In the genomic region with DNA sequence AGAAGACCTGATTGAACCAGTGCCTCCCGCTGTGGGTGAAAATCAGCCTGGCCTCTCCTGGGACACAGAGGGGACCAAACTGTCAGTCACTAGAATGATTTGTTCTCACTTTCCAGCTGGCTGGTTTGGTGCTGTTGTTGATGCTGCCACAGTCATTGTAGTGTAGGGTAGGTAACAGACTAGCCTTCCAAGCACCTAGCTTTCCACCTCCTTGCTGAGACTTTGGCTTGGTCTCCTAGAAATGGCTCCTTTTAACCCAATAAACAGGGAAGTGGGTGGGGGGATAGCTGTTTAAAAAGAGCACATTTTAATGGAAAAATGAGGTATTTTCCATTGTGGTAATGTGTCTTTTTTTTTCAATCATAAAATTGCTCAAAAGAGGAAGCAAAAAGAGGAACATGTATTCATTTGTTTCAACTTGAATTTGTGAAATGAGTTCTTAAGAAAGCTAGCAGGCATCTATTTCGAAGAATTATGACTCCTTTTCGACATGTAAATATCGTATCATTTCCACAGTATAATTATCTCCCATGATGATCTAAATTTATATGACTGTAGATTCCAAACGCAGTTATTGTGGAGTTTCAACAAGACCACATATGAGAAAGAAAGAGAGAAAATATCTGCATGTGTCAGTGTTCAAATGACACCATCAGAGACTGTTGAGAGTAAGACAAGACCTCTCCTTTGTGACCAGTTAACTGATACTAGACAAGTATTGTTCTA, we compare ENCODE assay signal across 9 cellular contexts.
DNase-seq lines count a peak whose midpoint lies in the region; ATAC-seq lines count a peak whose summit lies in the region.
"Had no signal": no experiment of that assay in that cellular context is flagged by ENCODE, and none has a peak within 500 bp of the region (broad histone marks: within the 10 kb centered on the region; RNA-seq: fewer than 3 reads in every experiment).

No MANE protein-coding gene starts in this region.

- no peak overlapping the region for H3K4me3 ChIP-seq in Karpas-422 (ENCODE audit: low read length)

- H4K20me1 ChIP-seq in Karpas-422 (ENCODE audit: insufficient read depth, low read depth, low read length): no peaks in the 10 kb centered on the region

- H3K4me1 ChIP-seq in Karpas-422 (ENCODE audit: low read length): peaks cover 19% of the 10 kb centered on the region

- intact Hi-C loops in Right ventricle myocardium inferior (cut with DNase I): no loop called here

- no peaks in the 10 kb centered on the region for H3K9me2 ChIP-seq in Karpas-422 (replicated peaks; ENCODE audit: insufficient read depth, low read length)

- no peaks in the 10 kb centered on the region for H3K9me3 ChIP-seq in Karpas-422 (ENCODE audit: low read length)

- no peaks in the 10 kb centered on the region for H3K79me2 ChIP-seq in Karpas-422 (ENCODE audit: low read length)

- H3K4me2 ChIP-seq in Karpas-422 (ENCODE audit: low read depth, low read length, poor library complexity, severe bottlenecking): peak overlapping the region; percentile 33

- H3K27me3 Mint-ChIP-seq in memory B cell: no peaks in the 10 kb centered on the region

- H2AFZ ChIP-seq in Karpas-422 (ENCODE audit: low read length): no peak overlapping the region

- peak overlapping the region; percentile 97 for H3K27ac Mint-ChIP-seq in memory B cell

- peaks cover 14% of the 10 kb centered on the region for H3K36me3 Mint-ChIP-seq in memory B cell

- peak overlapping the region; percentile 78 for H3K4me3 Mint-ChIP-seq in memory B cell

- H3K36me3 ChIP-seq in Karpas-422 (ENCODE audit: insufficient read depth, low read length): no peaks in the 10 kb centered on the region

- no peaks in the 10 kb centered on the region; the same call in 1 of the 2 replicates for H3K27me3 ChIP-seq in Karpas-422 (ENCODE audit: low read length)

- H3K4me1 Mint-ChIP-seq in memory B cell: peaks cover 62% of the 10 kb centered on the region

- no peak overlapping the region for H3K9ac ChIP-seq in Karpas-422 (ENCODE audit: low read length)

- peak; percentile 73 for DNase-seq in Karpas-422
- peak; percentile 52 to 58 for DNase-seq in memory B cell (ENCODE audit: low spot score in 2 of 2)
- DNase-seq in Right ventricle myocardium inferior (ENCODE audit: missing footprints): no peak
- DNase-seq in HPDE6-E6E7 (ENCODE audit: extremely low spot score): no peak
- DNase-seq in stimulated activated CD4-positive, alpha-beta T cell treated with anti-CD3 and anti-CD28 coated beads, Interleukin-15, amount 100 ng/mL, for 24 hours: no peak
- no peak for DNase-seq in activated naive CD4-positive, alpha-beta T cell treated with Interleukin-2 at 50 U/mL for 16 hours

- H3K27ac ChIP-seq in Karpas-422 (ENCODE audit: low read length): no peak overlapping the region

- ATAC-seq in GM18861 (IDR thresholded peaks at IDR 0.05; ENCODE audit: unreplicated experiment) (peak; percentile 79), HG02588 (IDR thresholded peaks at IDR 0.05; ENCODE audit: unreplicated experiment) (peak; percentile 76), memory B cell (ENCODE audit: low read depth) (peak; percentile 87), Right ventricle myocardium inferior (no peak)
- ATAC-seq: Panc1 had no signal

- no peaks in the 10 kb centered on the region for H3K9me3 Mint-ChIP-seq in memory B cell

Comparison
In these comparisons a context has a peak if more than half of its experiments do, and no peak if none do; other contexts are left out.
1. DNase-seq: peak in Karpas-422 (single experiment) and memory B cell (2 of 2); none in Right ventricle myocardium inferior (single experiment), HPDE6-E6E7 (single experiment), stimulated activated CD4-positive, alpha-beta T cell treated with anti-CD3 and anti-CD28 coated beads, Interleukin-15, amount 100 ng/mL, for 24 hours (single experiment) and activated naive CD4-positive, alpha-beta T cell treated with Interleukin-2 at 50 U/mL for 16 hours (single experiment).